In the genomic region with DNA sequence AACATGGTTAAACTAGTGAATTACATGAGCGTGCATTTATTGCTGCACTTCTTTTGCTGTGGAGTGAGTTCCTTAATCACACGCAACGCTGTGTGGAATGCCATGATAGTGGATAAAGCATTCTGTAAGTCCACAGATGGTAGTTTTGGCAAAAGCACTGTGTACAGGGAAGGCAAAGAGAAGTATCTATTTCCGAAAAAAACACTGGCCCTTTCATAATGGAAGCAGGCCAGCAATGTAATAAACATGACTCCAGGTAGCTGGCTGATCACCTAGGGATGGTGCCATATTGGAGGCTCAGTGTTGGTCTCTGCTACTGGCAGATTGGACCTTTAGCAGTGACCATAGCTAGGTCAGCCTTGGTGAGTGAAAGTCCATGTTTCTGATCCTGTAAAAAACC, we compare ENCODE assay signal across 23 cellular contexts.
A peak's percentile ranks its signal among the peaks of the same experiment; 100 is the strongest.
DNase-seq lines count a peak whose midpoint lies in the region; FAIRE-seq and TF ChIP-seq lines count a peak whose summit lies in the region.
"Had no signal": no experiment of that assay in that cellular context is flagged by ENCODE, and none has a peak within 500 bp of the region (broad histone marks: within the 10 kb centered on the region; RNA-seq: fewer than 3 reads in every experiment).

No MANE protein-coding gene starts in this region.

- FAIRE-seq in bronchial epithelial cell (lab: Jason Lieb, UNC) = peak; percentile 72
- FAIRE-seq: A204.1, G401.6, GM12891, GM19239 had no signal

- TF ChIP-seq CTCF in bronchial epithelial cell (IDR thresholded peaks at IDR 0.05; ENCODE audit: insufficient read depth, low read length, severe bottlenecking) = no peak

- DNase-seq in bronchial epithelial cell (ENCODE audit: low read depth) = no peak
- peak; percentile 23 to 84 for DNase-seq in cerebellar nuclear complex (lab: John Stamatoyannopoulos, UW)
- DNase-seq in Ammon's horn (ENCODE audit: low spot score) = no peak
- no peak for DNase-seq in NOMO-1 treated with dmso at 0.1 percent for 144 hours (lab: John Stamatoyannopoulos, UW; ENCODE audit: unreplicated experiment)
- DNase-seq in D341Med (ENCODE audit: low spot score) = no peak
- DNase-seq: 8988T; ACHN; Caco-2; Calu3; CD4-positive, alpha-beta T cell; CD8-positive, alpha-beta T cell; DMS 273 treated with DMSO at 0.1 percent for 48 hours; DMS153; DMS53; DMS79; DND-41; EL; GF-D8 had no signal

- H3K36me3 ChIP-seq in bronchial epithelial cell (ENCODE audit: control insufficient read depth, insufficient read depth, low read length) = no peaks in the 10 kb centered on the region
- H3K36me3 ChIP-seq: BLaER1 treated with 17β-estradiol and CSF1 and Interleukin-3, amounts not matched to agents 10 nM and 100 nM had no signal

- no peak overlapping the region for H3K4me3 ChIP-seq in bronchial epithelial cell (ENCODE audit: low read depth, low read length)
- H3K4me3 ChIP-seq: BLaER1 treated with 17β-estradiol and CSF1 and Interleukin-3, amounts not matched to agents 10 nM and 100 nM had no signal

- no peaks in the 10 kb centered on the region for H3K27me3 ChIP-seq in bronchial epithelial cell (ENCODE audit: control insufficient read depth, insufficient read depth, low read length)
- H3K27me3 ChIP-seq: BLaER1 treated with 17β-estradiol and CSF1 and Interleukin-3, amounts not matched to agents 10 nM and 100 nM had no signal

Comparison
In these comparisons a context has a peak if more than half of its experiments do, and no peak if none do; other contexts are left out.
1. DNase-seq: peak in cerebellar nuclear complex (2 of 2); none in bronchial epithelial cell (single experiment), Ammon's horn (single experiment), NOMO-1 treated with dmso at 0.1 percent for 144 hours (single experiment) and D341Med (single experiment).